20 cellular contexts compared by ENCODE assay signal in the genomic region with DNA sequence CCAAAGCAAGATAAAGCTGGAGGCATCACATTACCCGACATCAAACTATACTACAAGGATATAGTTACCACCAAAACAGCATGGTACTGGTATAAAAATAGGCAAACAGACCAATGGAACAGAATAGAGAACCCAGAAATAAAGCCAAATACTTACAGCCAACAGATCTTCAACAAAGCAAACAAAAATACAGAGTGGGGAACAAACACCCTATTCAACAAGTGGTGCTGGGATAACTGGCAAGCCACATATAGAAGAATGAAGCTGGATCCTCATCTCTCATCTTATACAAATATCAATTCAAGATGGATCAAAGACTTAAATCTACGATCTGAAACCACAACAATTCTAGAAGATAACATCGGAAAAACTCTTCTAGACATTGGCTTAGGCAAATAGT.
"Had no signal": no experiment of that assay in that cellular context is flagged by ENCODE, and none has a peak within 500 bp of the region (broad histone marks: within the 10 kb centered on the region; RNA-seq: fewer than 3 reads in every experiment).

No MANE protein-coding gene starts in this region.

- H2AFZ ChIP-seq: hepatocyte had no signal

- H3K4me3 Mint-ChIP-seq: natural killer cell, neural crest cell had no signal

- H3K36me3 ChIP-seq: uterus had no signal

- H3K4me2 ChIP-seq: hepatocyte, smooth muscle cell had no signal

- ATAC-seq: foreskin keratinocyte, mucosa of descending colon, natural killer cell had no signal

- H3K27ac ChIP-seq: foreskin keratinocyte, hepatocyte, right atrium auricular region, suprapubic skin, tibial artery, upper lobe of left lung, uterus had no signal

- H3K4me3 ChIP-seq: hepatocyte, mucosa of descending colon, right atrium auricular region, smooth muscle cell, suprapubic skin, tibial artery, upper lobe of left lung, uterus had no signal

- H3K4me1 Mint-ChIP-seq: neural crest cell had no signal

- DNase-seq: dermis blood vessel endothelial cell; erythroblast; foreskin keratinocyte; head of caudate nucleus; kidney glomerular epithelial cell; mucosa of descending colon; natural killer cell; stimulated activated CD4-positive, alpha-beta T cell treated with anti-CD3 and anti-CD28 coated beads, Interleukin-2, amount 100 ng/mL, for 48 hours; stimulated activated naive CD4-positive, alpha-beta T cell treated with Interleukin-2 at 50 U/mL for 16 hours; tibial artery; upper lobe of left lung; uterus had no signal

- H3K27me3 ChIP-seq: foreskin keratinocyte, hepatocyte, right atrium auricular region, suprapubic skin, tibial artery, upper lobe of left lung, uterus had no signal

- FAIRE-seq: colon, endothelial cell of umbilical vein, islet of Langerhans had no signal

- H3K4me1 ChIP-seq: foreskin keratinocyte, right atrium auricular region, suprapubic skin, tibial artery, upper lobe of left lung, uterus had no signal
